ENCODE assay signal across 23 cellular contexts in genomic region chr4:22334155-22334554, GRCh38.
"Had no signal": no experiment of that assay in that cellular context is flagged by ENCODE, and none has a peak within 500 bp of the region (broad histone marks: within the 10 kb centered on the region; RNA-seq: fewer than 3 reads in every experiment).

No MANE protein-coding gene starts in this region.

- FAIRE-seq: HTR-8/SVneo had no signal

- H3K4me1 ChIP-seq: Peyer's patch, SJSA1 had no signal

- H3K27me3 ChIP-seq: Peyer's patch, SJSA1 had no signal

- H2AFZ ChIP-seq: PC-9 had no signal

- H3K4me2 ChIP-seq: PC-9 had no signal

- H3K27ac ChIP-seq: HL-60, PC-9, Peyer's patch, SJSA1, SK-N-MC had no signal

- H3K4me3 ChIP-seq: PC-9, Peyer's patch, SJSA1, SK-N-MC had no signal

- H3K36me3 ChIP-seq: Peyer's patch, SJSA1 had no signal

- H3K9me3 ChIP-seq: Peyer's patch, SJSA1 had no signal

- DNase-seq: IMR-90, Karpas-422, KG1, MM.1S, NCI-H1092 treated with DMSO at 0.1 percent for 48 hours, NCI-H1436, NCI-H187, NCI-H2029, NCI-H2081 treated with DMSO at 0.1 percent for 48 hours, NCI-H2171 treated with DMSO at 0.1 percent for 48 hours, NCI-H345, NCI-H446 treated with DMSO at 0.1 percent for 48 hours, NCI-H510A treated with DMSO at 0.1 percent for 48 hours, NCI-H526, NCI-H774, PC-9, Peyer's patch, Right ventricle myocardium superior, SIG-M5 had no signal
